Comparison of ENCODE assay signal across 9 cellular contexts in the genomic region with DNA sequence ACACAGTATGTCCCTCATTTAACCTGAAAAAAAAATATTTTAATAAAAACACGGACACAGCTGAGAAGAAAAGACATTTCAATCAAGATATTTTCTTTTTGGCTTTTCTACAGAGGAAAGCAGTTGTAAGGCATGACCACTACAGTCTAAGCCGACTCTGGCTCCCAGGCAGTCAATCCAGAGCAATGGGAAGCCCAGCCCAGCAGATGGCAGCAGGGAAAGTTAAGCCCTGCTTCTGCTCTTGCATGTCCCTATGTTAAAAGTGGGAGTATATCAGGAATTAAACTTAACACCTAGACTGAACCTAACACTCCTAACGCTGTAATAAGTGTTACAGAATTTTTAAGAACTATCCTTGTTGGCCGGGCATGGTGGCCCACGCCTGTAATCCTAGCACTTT. TPM values are rescaled to one million over a fixed set of nuclear protein-coding genes. Genes with fewer than 3 reads are reported as not detected.
DNase-seq lines count a peak whose midpoint lies in the region; ATAC-seq and TF ChIP-seq lines count a peak whose summit lies in the region.
"Had no signal": no experiment of that assay in that cellular context is flagged by ENCODE, and none has a peak within 500 bp of the region (broad histone marks: within the 10 kb centered on the region; RNA-seq: fewer than 3 reads in every experiment).

No MANE protein-coding gene starts in this region.

- 86% methylated on average over 5 of the region's 5 CpGs for WGBS in hepatocyte (ENCODE audit: low lambda C conversion rate, missing lambda C conversion rate)

- no peak for ATAC-seq in activated T-helper 17 cell treated with anti-CD3 and anti-CD28 coated beads, Interleukin-2, amount 50 U/mL, for 72 hours (replicated peaks)

- no peak overlapping the region for H3K4me3 Mint-ChIP-seq in activated T-cell treated with anti-CD3 and anti-CD28 coated beads, Interleukin-2, amount 50 U/mL, for 24 hours
- no peak overlapping the region for H3K4me3 Mint-ChIP-seq in activated T-helper 17 cell treated with anti-CD3 and anti-CD28 coated beads, Interleukin-2, amount 50 U/mL, for 72 hours

- H3K27me3 Mint-ChIP-seq in activated T-cell treated with anti-CD3 and anti-CD28 coated beads, Interleukin-2, amount 50 U/mL, for 24 hours, result no peaks in the 10 kb centered on the region
- H3K27me3 Mint-ChIP-seq in activated T-helper 17 cell treated with anti-CD3 and anti-CD28 coated beads, Interleukin-2, amount 50 U/mL, for 72 hours, result no peaks in the 10 kb centered on the region

- no peaks in the 10 kb centered on the region for H3K9me3 Mint-ChIP-seq in activated T-cell treated with anti-CD3 and anti-CD28 coated beads, Interleukin-2, amount 50 U/mL, for 24 hours
- no peaks in the 10 kb centered on the region for H3K9me3 Mint-ChIP-seq in activated T-helper 17 cell treated with anti-CD3 and anti-CD28 coated beads, Interleukin-2, amount 50 U/mL, for 72 hours

- H3K27ac Mint-ChIP-seq in activated T-cell treated with anti-CD3 and anti-CD28 coated beads, Interleukin-2, amount 50 U/mL, for 24 hours, result no peak overlapping the region
- H3K27ac Mint-ChIP-seq in activated T-helper 17 cell treated with anti-CD3 and anti-CD28 coated beads, Interleukin-2, amount 50 U/mL, for 72 hours, result no peak overlapping the region

- H3K36me3 Mint-ChIP-seq in activated T-cell treated with anti-CD3 and anti-CD28 coated beads, Interleukin-2, amount 50 U/mL, for 24 hours (ENCODE audit: low read depth), result peaks cover 86% of the 10 kb centered on the region
- peaks cover 98% of the 10 kb centered on the region for H3K36me3 Mint-ChIP-seq in activated T-helper 17 cell treated with anti-CD3 and anti-CD28 coated beads, Interleukin-2, amount 50 U/mL, for 72 hours (ENCODE audit: low read depth)

- no peaks in the 10 kb centered on the region for H4K20me1 ChIP-seq in hepatocyte (ENCODE audit: insufficient read depth, poor library complexity, severe bottlenecking)

- intact Hi-C loops in dorsolateral prefrontal cortex (cut with DNase I), result no loop called here

- no peaks in the 10 kb centered on the region for H3K9me3 ChIP-seq in hepatocyte (ENCODE audit: low read depth)

- H3K9me2 ChIP-seq in hepatocyte (replicated peaks; ENCODE audit: insufficient read depth), result no peaks in the 10 kb centered on the region

- no peaks in the 10 kb centered on the region for H3K79me2 ChIP-seq in hepatocyte

- H3K27ac ChIP-seq in hepatocyte, result no peak overlapping the region
- H3K27ac ChIP-seq in dorsolateral prefrontal cortex, result no peak overlapping the region
- H3K27ac ChIP-seq: HL-60 had no signal

- H3K4me2 ChIP-seq in hepatocyte, result no peak overlapping the region

- no peaks in the 10 kb centered on the region for H3K4me1 Mint-ChIP-seq in activated T-cell treated with anti-CD3 and anti-CD28 coated beads, Interleukin-2, amount 50 U/mL, for 24 hours (ENCODE audit: low read depth)
- no peaks in the 10 kb centered on the region for H3K4me1 Mint-ChIP-seq in activated T-helper 17 cell treated with anti-CD3 and anti-CD28 coated beads, Interleukin-2, amount 50 U/mL, for 72 hours

- H3K27me3 ChIP-seq in hepatocyte, result no peaks in the 10 kb centered on the region
- no peaks in the 10 kb centered on the region for H3K27me3 ChIP-seq in dorsolateral prefrontal cortex

- peak; percentile 28 for DNase-seq in A172 (ENCODE audit: low spot score)
- peak; percentile 19 for DNase-seq in G401 (ENCODE audit: low spot score)
- peak; percentile 23 for DNase-seq in SW480 (ENCODE audit: low spot score)
- no peak for DNase-seq in hepatocyte (ENCODE audit: low spot score)
- no peak for DNase-seq in mesenteric fat pad (ENCODE audit: low spot score)
- DNase-seq in activated T-cell treated with anti-CD3 and anti-CD28 coated beads, Interleukin-2, amount 50 U/mL, for 24 hours, result no peak
- no peak for DNase-seq in dorsolateral prefrontal cortex

- TF ChIP-seq CTCF in hepatocyte (IDR thresholded peaks at IDR 0.05; ENCODE audit: poor library complexity) (peak; percentile 36), dorsolateral prefrontal cortex (IDR thresholded peaks at IDR 0.05 in 54 of 56, conservative IDR thresholded peaks at IDR 0.05 in 2 of 56; ENCODE audit: low read depth in 1 of 56, partially characterized antibody in 56 of 56) (peak in 19 of 56 donors; percentile 9 to 45 (median 17))

- H3K4me1 ChIP-seq in hepatocyte (ENCODE audit: insufficient read depth), result no peaks in the 10 kb centered on the region

- no peaks in the 10 kb centered on the region for H3K36me3 ChIP-seq in hepatocyte (replicated peaks; ENCODE audit: insufficient read depth, low read depth)

- H3K4me3 ChIP-seq in hepatocyte, result no peak overlapping the region
- no peak overlapping the region for H3K4me3 ChIP-seq in dorsolateral prefrontal cortex

- in situ Hi-C loops in G401 (cut with HindIII; ENCODE audit: low sequenced_read_pairs), result no loop called here

- H2AFZ ChIP-seq in hepatocyte, result no peak overlapping the region

RNA-seq across cellular contexts. Expression of gene HAL, which starts 19.5 kb away (rescaled TPM):
- total RNA-seq in A172 (2014; rRNA removed; shearing (Covaris generic)), result not detected in 2 replicates
- total RNA-seq in G401 (2014; rRNA removed; shearing (Covaris generic)), result 0.06 TPM in 1 of 2 replicates, not detected in the other
- total RNA-seq in hepatocyte (1.3 and 1.8 TPM in 2 replicates), mesenteric fat pad (2.5 TPM), dorsolateral prefrontal cortex (1 to 10 TPM in 11 of 120 experiments, under 1 TPM in 32, not detected in 77; 0.11 to 2.7 (median 0.59) TPM)
- 0.91 and 1.7 TPM in 2 replicates for polyA plus RNA-seq in hepatocyte
- total RNA-seq in activated T-helper 17 cell treated with anti-CD3 and anti-CD28 coated beads, Interleukin-2, amount 50 U/mL, for 72 hours, result 1 to 10 TPM in 1 of 2 donors, under 1 TPM in 1; 0.53 to 2.2 TPM

RNA-seq across cellular contexts. Expression of gene LTA4H, which starts 19.7 kb away (rescaled TPM):
- total RNA-seq in A172 (2014; rRNA removed; shearing (Covaris generic)), result 87.0 and 92.3 TPM in 2 replicates
- 121 and 165 TPM in 2 replicates for total RNA-seq in G401 (2014; rRNA removed; shearing (Covaris generic))
- total RNA-seq in hepatocyte, result 89.0 and 90.5 TPM in 2 replicates
- polyA plus RNA-seq in hepatocyte, result 35.0 and 42.1 TPM in 2 replicates
- total RNA-seq in mesenteric fat pad, result 47.0 TPM
- total RNA-seq in dorsolateral prefrontal cortex, result 10 to 100 TPM; 23.3 to 51.5 (median 38.7) TPM
- total RNA-seq in activated T-helper 17 cell treated with anti-CD3 and anti-CD28 coated beads, Interleukin-2, amount 50 U/mL, for 72 hours, result 100 to 1,000 TPM in 1 of 2 donors, 10 to 100 TPM in 1; 95.4 to 127 TPM

Comparison
In these comparisons a context has a peak if more than half of its experiments do, and no peak if none do; other contexts are left out.
1. DNase-seq: peak in A172 (single experiment), G401 (single experiment) and SW480 (single experiment); none in hepatocyte (single experiment), mesenteric fat pad (single experiment), activated T-cell treated with anti-CD3 and anti-CD28 coated beads, Interleukin-2, amount 50 U/mL, for 24 hours (single experiment) and dorsolateral prefrontal cortex (0 of 10).